ENCODE assay signal across 8 cellular contexts in genomic region chr2:38377501-38378258, GRCh38. TPM values are rescaled to one million over a fixed set of nuclear protein-coding genes. Genes with fewer than 3 reads are reported as not detected.
A peak's percentile ranks its signal among the peaks of the same experiment; 100 is the strongest.
DNase-seq lines count a peak whose midpoint lies in the region; ATAC-seq and TF ChIP-seq lines count a peak whose summit lies in the region.

No MANE protein-coding gene starts in this region.

- H3K27me3 Mint-ChIP-seq in brain = peaks cover 4% of the 10 kb centered on the region

- H3K4me3 ChIP-seq in HAP-1 = peak overlapping the region; percentile 80

- peaks cover 18% of the 10 kb centered on the region for H3K4me1 ChIP-seq in HAP-1

- peaks cover 54% of the 10 kb centered on the region for H3K4me1 Mint-ChIP-seq in brain

- 0 out of 2 replicates have a peak, but pooled peaks cover 4% of the 10 kb centered on the region for H3K36me3 ChIP-seq in HAP-1 (replicated peaks)

- no peaks in the 10 kb centered on the region for H3K9me3 Mint-ChIP-seq in brain

- TF ChIP-seq CTCF in brain (conservative IDR thresholded peaks at IDR 0.05) = no peak

- peak overlapping the region; percentile 89 to 98 (median 95) for H3K4me3 Mint-ChIP-seq in brain

- no peaks in the 10 kb centered on the region for H3K9me3 ChIP-seq in HAP-1

- in situ Hi-C loops in HAP-1 (cut with MboI; ENCODE audit: low sequenced_read_pairs) = no loop called here

- H3K27me3 ChIP-seq in HAP-1 (ENCODE audit: low read depth) = no peaks in the 10 kb centered on the region

- H3K27ac Mint-ChIP-seq in brain = peak overlapping the region; percentile 95 to 98 (median 97)

- H3K36me3 Mint-ChIP-seq in brain = no peaks in the 10 kb centered on the region

- DNase-seq in AG20443 (ENCODE audit: low spot score) (peak; percentile 62), HAP-1 (ENCODE audit: low spot score in 2 of 2) (peak in 1 of 2 experiments; percentile 92), NCI-H524 (lab: John Stamatoyannopoulos, UW) (peak; percentile 79 to 89), kidney tubule cell (ENCODE audit: low spot score) (peak; percentile 20), superior temporal gyrus (ENCODE audit: extremely low spot score) (peak; percentile 40), cerebellar nuclear complex (lab: John Stamatoyannopoulos, UW) (no peak)

- ATAC-seq in HG03457 (IDR thresholded peaks at IDR 0.05; ENCODE audit: unreplicated experiment) = no peak

RNA-seq across cellular contexts. Expression of gene ATL2, which starts 0.6 kb away (rescaled TPM):
- polyA plus RNA-seq in brain (ENCODE audit: insufficient read depth, low read depth, low replicate concordance) = 12.2 TPM

Comparison
In these comparisons a context has a peak if more than half of its experiments do, and no peak if none do; other contexts are left out.
1. DNase-seq: peak in AG20443 (single experiment), NCI-H524 (2 of 2), kidney tubule cell (single experiment) and superior temporal gyrus (single experiment); none in cerebellar nuclear complex (0 of 2).